In genomic region chr14:22865424-22866215, GRCh38 we compare ENCODE assay signal across 13 cellular contexts. TPM values are rescaled to one million over a fixed set of nuclear protein-coding genes. Genes with fewer than 3 reads are reported as not detected.
DNase-seq lines count a peak whose midpoint lies in the region; ATAC-seq and TF ChIP-seq lines count a peak whose summit lies in the region.
"Had no signal": no experiment of that assay in that cellular context is flagged by ENCODE, and none has a peak within 500 bp of the region (broad histone marks: within the 10 kb centered on the region; RNA-seq: fewer than 3 reads in every experiment).

No MANE protein-coding gene starts in this region.

- H3K36me3 Mint-ChIP-seq in MCF 10A (ENCODE audit: insufficient read depth, unreplicated experiment): no peaks in the 10 kb centered on the region
- H3K36me3 Mint-ChIP-seq in activated CD8-positive, alpha-beta memory T cell treated with anti-CD3 and anti-CD28 coated beads, Interleukin-2, amount 10 ng/mL, durations not matched to agents 7 days and 5 days: peaks cover 10% of the 10 kb centered on the region

- H3K4me3 ChIP-seq in mammary epithelial cell (replicated peaks in 1 of 3; ENCODE audit: insufficient read depth in 1 of 3, low read depth in 2 of 3, low read length in 3 of 3): no peak overlapping the region
- no peak overlapping the region for H3K4me3 ChIP-seq in OCI-LY7 (ENCODE audit: low read depth, low read length, poor library complexity, severe bottlenecking)
- H3K4me3 ChIP-seq in fibroblast of pulmonary artery (replicated peaks; ENCODE audit: low read depth, low read length): no peak overlapping the region
- H3K4me3 ChIP-seq: psoas muscle had no signal

- intact Hi-C loops in mammary epithelial cell (cut with micrococcal nuclease): no loop called here
- intact Hi-C loops in MCF 10A (cut with micrococcal nuclease): loop anchor here (5.0 kb wide), 1 partner anchor 43 kb away; no protein-coding TSS in a partner anchor
- intact Hi-C loops in OCI-LY7 (cut with micrococcal nuclease; ENCODE audit: unreplicated experiment): no loop called here
- intact Hi-C loops in Right ventricle myocardium superior (cut with DNase I): no loop called here

- H3K27ac Mint-ChIP-seq in MCF 10A (ENCODE audit: low read depth, unreplicated experiment): no peak overlapping the region
- no peak overlapping the region for H3K27ac Mint-ChIP-seq in activated CD8-positive, alpha-beta memory T cell treated with anti-CD3 and anti-CD28 coated beads, Interleukin-2, amount 10 ng/mL, durations not matched to agents 7 days and 5 days
- H3K27ac Mint-ChIP-seq: activated naive CD8-positive, alpha-beta T cell treated with anti-CD3 and anti-CD28 coated beads, Interleukin-2, amount 50 U/mL, for 24 hours; B cell had no signal

- BruUV-seq in mammary epithelial cell (replicated peaks; lab: Mats Ljungman, UMichigan): no TSS peak
- no TSS peak for BruUV-seq in MCF 10A (replicated peaks; lab: Mats Ljungman, UMichigan)
- BruUV-seq in OCI-LY7 (replicated peaks; lab: Mats Ljungman, UMichigan): no TSS peak

- in situ Hi-C loops in mammary epithelial cell (cut with MboI; ENCODE audit: low sequenced_read_pairs in 2 of 2): loop anchor here in 1 of 2 donors (25.0 kb wide), 2 partner anchors 203 to 303 kb away; no protein-coding TSS in a partner anchor

- CTCF ChIA-PET in mammary epithelial cell (lab: Charles Lee; ENCODE audit: low non-redundant PET) (no interaction called here), MCF 10A (lab: Yijun Ruan, JAX) (interaction anchor here (0.6 to 13.4 kb wide), 9 partner anchors 14 to 709 kb away, joined by 3 to 154 read pairs (median 4); no protein-coding TSS in a partner anchor), OCI-LY7 (lab: Charles Lee; ENCODE audit: unreplicated experiment) (no interaction called here)
- CTCF ChIA-PET in activated CD8-positive, alpha-beta memory T cell treated with anti-CD3 and anti-CD28 coated beads, Interleukin-2, amount 10 ng/mL, durations not matched to agents 7 days and 5 days (lab: Charles Lee): interaction anchor here (0.6 to 9.0 kb wide), 4 partner anchors 13 to 307 kb away, joined by 3 to 45 read pairs (median 4); no protein-coding TSS in a partner anchor

- no peaks in the 10 kb centered on the region for H3K27me3 Mint-ChIP-seq in MCF 10A (ENCODE audit: insufficient read depth, unreplicated experiment)
- H3K27me3 Mint-ChIP-seq in activated CD8-positive, alpha-beta memory T cell treated with anti-CD3 and anti-CD28 coated beads, Interleukin-2, amount 10 ng/mL, durations not matched to agents 7 days and 5 days: peaks cover 18% of the 10 kb centered on the region
- H3K27me3 Mint-ChIP-seq: B cell had no signal

- TF ChIP-seq CTCF in mammary epithelial cell (conservative IDR thresholded peaks at IDR 0.05 in 1 of 2, IDR thresholded peaks at IDR 0.05 in 1 of 2; ENCODE audit: extremely low read depth in 1 of 2, insufficient read depth in 1 of 2, low read depth in 1 of 2, low read length in 2 of 2): peak; percentile 21 to 26
- no peak for TF ChIP-seq CTCF in MCF 10A (IDR thresholded peaks at IDR 0.05; ENCODE audit: unreplicated experiment)
- peak; percentile 77 for TF ChIP-seq CTCF in OCI-LY7 (conservative IDR thresholded peaks at IDR 0.05; ENCODE audit: low read length)
- peak; percentile 37 for TF ChIP-seq CTCF in fibroblast of pulmonary artery (IDR thresholded peaks at IDR 0.05; ENCODE audit: low read length, missing control alignments)

- H3K9me3 ChIP-seq in mammary epithelial cell (replicated peaks; ENCODE audit: insufficient read depth, low read length) (peaks cover 6% of the 10 kb centered on the region), OCI-LY7 (ENCODE audit: low read length) (no peaks in the 10 kb centered on the region)
- H3K9me3 ChIP-seq: psoas muscle had no signal

- H3K4me2 ChIP-seq in mammary epithelial cell (ENCODE audit: insufficient read depth, low read depth, low read length): no peak overlapping the region
- H3K4me2 ChIP-seq in OCI-LY7 (ENCODE audit: low read length): no peak overlapping the region; the same call in 1 of the 2 replicates

- DNase-seq in mammary epithelial cell (no peak), MCF 10A (ENCODE audit: unreplicated experiment) (no peak), OCI-LY7 (ENCODE audit: low spot score) (no peak), fibroblast of pulmonary artery (ENCODE audit: low read depth) (no peak), mesenteric fat pad (ENCODE audit: low spot score) (no peak), Right ventricle myocardium superior (no peak)
- DNase-seq in stimulated activated CD8-positive, alpha-beta memory T cell treated with anti-CD3 and anti-CD28 coated beads, Interleukin-4, amount 100 ng/mL, for 48 hours: peak; percentile 57
- DNase-seq in activated CD8-positive, alpha-beta memory T cell treated with anti-CD3 and anti-CD28 coated beads, Interleukin-2, amount 10 ng/mL, durations not matched to agents 7 days and 5 days: no peak
- DNase-seq: activated naive CD8-positive, alpha-beta T cell treated with anti-CD3 and anti-CD28 coated beads, Interleukin-2, amount 50 U/mL, for 24 hours; NCI-H1048 had no signal

- no peaks in the 10 kb centered on the region for H4K20me1 ChIP-seq in mammary epithelial cell (ENCODE audit: insufficient read depth, low read length)
- H4K20me1 ChIP-seq in OCI-LY7 (ENCODE audit: insufficient read depth, low read length): no peaks in the 10 kb centered on the region

- H3K79me2 ChIP-seq in mammary epithelial cell (ENCODE audit: insufficient read depth, low read length) (no peaks in the 10 kb centered on the region), OCI-LY7 (ENCODE audit: insufficient read depth, low read depth, low read length) (no peaks in the 10 kb centered on the region)

- H3K4me1 Mint-ChIP-seq in MCF 10A (ENCODE audit: insufficient read depth, unreplicated experiment): no peaks in the 10 kb centered on the region
- H3K4me1 Mint-ChIP-seq in activated CD8-positive, alpha-beta memory T cell treated with anti-CD3 and anti-CD28 coated beads, Interleukin-2, amount 10 ng/mL, durations not matched to agents 7 days and 5 days: peaks cover 8% of the 10 kb centered on the region

- ATAC-seq in Right ventricle myocardium superior (ENCODE audit: poor library complexity): no peak
- no peak for ATAC-seq in activated CD8-positive, alpha-beta memory T cell treated with anti-CD3 and anti-CD28 coated beads, Interleukin-2, amount 10 ng/mL, durations not matched to agents 7 days and 5 days
- ATAC-seq: activated naive CD8-positive, alpha-beta T cell treated with anti-CD3 and anti-CD28 coated beads, Interleukin-2, amount 50 U/mL, for 24 hours; psoas muscle had no signal

- whole genome bisulfite sequencing in mammary epithelial cell (ENCODE audit: low coverage, missing lambda C conversion rate): 86% methylated on average over 6 of the region's 6 CpGs

- H3K4me3 Mint-ChIP-seq in MCF 10A (ENCODE audit: unreplicated experiment): no peak overlapping the region
- H3K4me3 Mint-ChIP-seq in activated CD8-positive, alpha-beta memory T cell treated with anti-CD3 and anti-CD28 coated beads, Interleukin-2, amount 10 ng/mL, durations not matched to agents 7 days and 5 days: no peak overlapping the region
- H3K4me3 Mint-ChIP-seq: activated naive CD8-positive, alpha-beta T cell treated with anti-CD3 and anti-CD28 coated beads, Interleukin-2, amount 50 U/mL, for 24 hours; B cell had no signal

- no peak overlapping the region for H2AFZ ChIP-seq in mammary epithelial cell (ENCODE audit: low read depth, low read length)
- peak overlapping the region; percentile 27; the same call in 1 of the 2 replicates for H2AFZ ChIP-seq in OCI-LY7 (ENCODE audit: low read length)

- no peaks in the 10 kb centered on the region for H3K9me3 Mint-ChIP-seq in MCF 10A (ENCODE audit: unreplicated experiment)
- peaks cover 9% of the 10 kb centered on the region for H3K9me3 Mint-ChIP-seq in activated CD8-positive, alpha-beta memory T cell treated with anti-CD3 and anti-CD28 coated beads, Interleukin-2, amount 10 ng/mL, durations not matched to agents 7 days and 5 days (ENCODE audit: low read depth)
- H3K9me3 Mint-ChIP-seq: activated naive CD8-positive, alpha-beta T cell treated with anti-CD3 and anti-CD28 coated beads, Interleukin-2, amount 50 U/mL, for 24 hours had no signal

- no peaks in the 10 kb centered on the region for H3K27me3 ChIP-seq in mammary epithelial cell (ENCODE audit: insufficient read depth, low read length)

- no peaks in the 10 kb centered on the region for H3K36me3 ChIP-seq in mammary epithelial cell (ENCODE audit: insufficient read depth, low read length)
- H3K36me3 ChIP-seq in OCI-LY7 (ENCODE audit: insufficient read depth, low read length): no peaks in the 10 kb centered on the region

- no peak overlapping the region for H3K27ac ChIP-seq in mammary epithelial cell (ENCODE audit: insufficient read depth, low read depth, low read length)
- H3K27ac ChIP-seq in OCI-LY7 (ENCODE audit: low read depth, low read length, poor library complexity, severe bottlenecking): no peak overlapping the region
- H3K27ac ChIP-seq: epithelial cell of prostate, psoas muscle had no signal

- POLR2A ChIA-PET in MCF 10A (lab: Yijun Ruan, JAX) (no interaction called here), OCI-LY7 (lab: Charles Lee) (interaction anchor here (1.4 kb wide), 1 partner anchor 18 kb away, joined by 3 read pairs; no protein-coding TSS in a partner anchor)

- H3K9me2 ChIP-seq in OCI-LY7 (ENCODE audit: insufficient read depth, low read length): no peaks in the 10 kb centered on the region

- H3K9ac ChIP-seq in mammary epithelial cell (ENCODE audit: insufficient read depth, low read length): no peak overlapping the region

- peaks cover 6% of the 10 kb centered on the region for H3K4me1 ChIP-seq in mammary epithelial cell (ENCODE audit: insufficient read depth, low read length)
- peaks cover 24% of the 10 kb centered on the region for H3K4me1 ChIP-seq in OCI-LY7 (ENCODE audit: insufficient read depth, low read length, poor library complexity, severe bottlenecking)

- dilution Hi-C loops in mammary epithelial cell (cut with HindIII; ENCODE audit: low sequenced_read_pairs): no loop called here

RNA-seq across cellular contexts. Expression of gene LRP10, which starts 5.9 kb away (rescaled TPM):
- total RNA-seq in mammary epithelial cell: 100 to 1,000 TPM; 122 to 134 TPM
- polyA plus RNA-seq in mammary epithelial cell: 110 TPM
- polyA minus RNA-seq in mammary epithelial cell: 360 TPM
- total RNA-seq in MCF 10A (2022): 71.0 and 83.1 TPM in 2 replicates
- 19.0 and 25.5 TPM in 2 replicates for total RNA-seq in OCI-LY7 (2014; rRNA removed; shearing (Covaris generic))
- total RNA-seq in OCI-LY7 (2022): 53.3 and 55.1 TPM in 2 replicates
- 113 TPM for total RNA-seq in mesenteric fat pad
- total RNA-seq in Right ventricle myocardium superior: 50.8 TPM
- total RNA-seq in activated CD8-positive, alpha-beta memory T cell treated with anti-CD3 and anti-CD28 coated beads, Interleukin-2, amount 10 ng/mL, durations not matched to agents 7 days and 5 days: 10 to 100 TPM; 59.0 to 60.1 TPM

RNA-seq across cellular contexts. Expression of gene REM2, which starts 17.4 kb away (rescaled TPM):
- total RNA-seq in mammary epithelial cell (under 1 TPM; 0.33 to 0.40 TPM), MCF 10A (2022) (0.26 and 0.47 TPM in 2 replicates), OCI-LY7 (2022) (1.5 and 2.1 TPM in 2 replicates), mesenteric fat pad (0.39 TPM), Right ventricle myocardium superior (not detected)
- polyA plus RNA-seq in mammary epithelial cell: 0.09 TPM
- not detected for polyA minus RNA-seq in mammary epithelial cell
- total RNA-seq in OCI-LY7 (2014; rRNA removed; shearing (Covaris generic)): 1.1 and 5.7 TPM in 2 replicates
- under 1 TPM; 0.26 to 0.93 TPM for total RNA-seq in activated CD8-positive, alpha-beta memory T cell treated with anti-CD3 and anti-CD28 coated beads, Interleukin-2, amount 10 ng/mL, durations not matched to agents 7 days and 5 days

RNA-seq across cellular contexts. Expression of gene MMP14, which starts 29.2 kb away (rescaled TPM):
- 100 to 1,000 TPM; 525 to 766 TPM for total RNA-seq in mammary epithelial cell
- polyA plus RNA-seq in mammary epithelial cell: 351 TPM
- polyA minus RNA-seq in mammary epithelial cell: 343 TPM
- 71.5 and 78.6 TPM in 2 replicates for total RNA-seq in MCF 10A (2022)
- 2.8 TPM in 2 replicates for total RNA-seq in OCI-LY7 (2014; rRNA removed; shearing (Covaris generic))
- 9.0 and 11.9 TPM in 2 replicates for total RNA-seq in OCI-LY7 (2022)
- total RNA-seq in mesenteric fat pad: 273 TPM
- total RNA-seq in Right ventricle myocardium superior: 22.5 TPM
- 1 to 10 TPM; 1.3 to 2.5 TPM for total RNA-seq in activated CD8-positive, alpha-beta memory T cell treated with anti-CD3 and anti-CD28 coated beads, Interleukin-2, amount 10 ng/mL, durations not matched to agents 7 days and 5 days

RNA-seq across cellular contexts. Expression of gene MRPL52, which starts 35.9 kb away (rescaled TPM):
- 100 to 1,000 TPM in 1 of 2 donors, 10 to 100 TPM in 1; 20.3 to 126 TPM for total RNA-seq in mammary epithelial cell
- 61.5 TPM for polyA plus RNA-seq in mammary epithelial cell
- polyA minus RNA-seq in mammary epithelial cell: 3.8 TPM
- total RNA-seq in MCF 10A (2022): 172 and 186 TPM in 2 replicates
- total RNA-seq in OCI-LY7 (2014; rRNA removed; shearing (Covaris generic)): 100 and 126 TPM in 2 replicates
- 164 and 181 TPM in 2 replicates for total RNA-seq in OCI-LY7 (2022)
- total RNA-seq in mesenteric fat pad: 54.0 TPM
- 110 TPM for total RNA-seq in Right ventricle myocardium superior
- total RNA-seq in activated CD8-positive, alpha-beta memory T cell treated with anti-CD3 and anti-CD28 coated beads, Interleukin-2, amount 10 ng/mL, durations not matched to agents 7 days and 5 days: 100 to 1,000 TPM; 107 to 147 TPM

RNA-seq across cellular contexts. Expression of gene SLC7A7, which starts 50.4 kb away (rescaled TPM):
- 1 to 10 TPM in 1 of 2 donors, under 1 TPM in 1; 0.78 to 1.0 TPM for total RNA-seq in mammary epithelial cell
- polyA plus RNA-seq in mammary epithelial cell: 0.34 TPM
- polyA minus RNA-seq in mammary epithelial cell: not detected
- 0.61 and 0.98 TPM in 2 replicates for total RNA-seq in MCF 10A (2022)
- total RNA-seq in OCI-LY7 (2014; rRNA removed; shearing (Covaris generic)): 30.6 and 32.7 TPM in 2 replicates
- 50.0 and 59.2 TPM in 2 replicates for total RNA-seq in OCI-LY7 (2022)
- 25.5 TPM for total RNA-seq in mesenteric fat pad
- total RNA-seq in Right ventricle myocardium superior: 4.6 TPM
- under 1 TPM; 0.16 to 0.58 TPM for total RNA-seq in activated CD8-positive, alpha-beta memory T cell treated with anti-CD3 and anti-CD28 coated beads, Interleukin-2, amount 10 ng/mL, durations not matched to agents 7 days and 5 days

Comparison
In these comparisons a context has a peak if more than half of its experiments do, and no peak if none do; other contexts are left out.
1. CTCF ChIA-PET loops: an anchor here in MCF 10A (0.6 to 13.4 kb wide) and activated CD8-positive, alpha-beta memory T cell treated with anti-CD3 and anti-CD28 coated beads, Interleukin-2, amount 10 ng/mL, durations not matched to agents 7 days and 5 days (0.6 to 9.0 kb wide); none called in mammary epithelial cell and OCI-LY7.